ENCODE assay signal across 1 cellular context in genomic region chr3:30982676-30983075, GRCh38.
TF ChIP-seq lines count a peak whose summit lies in the region.

No MANE protein-coding gene starts in this region.

TF ChIP-seq in WTC11, 78 proteins besides CTCF, POLR2A, EP300 and RAD21 (continued from another document):
- TF ChIP-seq, protein P1, sequence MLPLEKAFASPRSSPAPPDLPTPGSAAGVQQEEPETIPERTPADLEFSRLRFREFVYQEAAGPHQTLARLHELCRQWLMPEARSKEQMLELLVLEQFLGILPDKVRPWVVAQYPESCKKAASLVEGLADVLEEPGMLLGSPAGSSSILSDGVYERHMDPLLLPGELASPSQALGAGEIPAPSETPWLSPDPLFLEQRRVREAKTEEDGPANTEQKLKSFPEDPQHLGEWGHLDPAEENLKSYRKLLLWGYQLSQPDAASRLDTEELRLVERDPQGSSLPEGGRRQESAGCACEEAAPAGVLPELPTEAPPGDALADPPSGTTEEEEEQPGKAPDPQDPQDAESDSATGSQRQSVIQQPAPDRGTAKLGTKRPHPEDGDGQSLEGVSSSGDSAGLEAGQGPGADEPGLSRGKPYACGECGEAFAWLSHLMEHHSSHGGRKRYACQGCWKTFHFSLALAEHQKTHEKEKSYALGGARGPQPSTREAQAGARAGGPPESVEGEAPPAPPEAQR (CRISPR knock-in tag; IDR thresholded peaks at IDR 0.05): no peak
- TF ChIP-seq PRDM15 (CRISPR knock-in tag; IDR thresholded peaks at IDR 0.05): no peak
- TF ChIP-seq NR3C1 (CRISPR knock-in tag; conservative IDR thresholded peaks at IDR 0.05; ENCODE audit: low read depth): no peak
- TF ChIP-seq ZNF416 (CRISPR knock-in tag; IDR thresholded peaks at IDR 0.05): no peak
- TF ChIP-seq, protein P2, sequence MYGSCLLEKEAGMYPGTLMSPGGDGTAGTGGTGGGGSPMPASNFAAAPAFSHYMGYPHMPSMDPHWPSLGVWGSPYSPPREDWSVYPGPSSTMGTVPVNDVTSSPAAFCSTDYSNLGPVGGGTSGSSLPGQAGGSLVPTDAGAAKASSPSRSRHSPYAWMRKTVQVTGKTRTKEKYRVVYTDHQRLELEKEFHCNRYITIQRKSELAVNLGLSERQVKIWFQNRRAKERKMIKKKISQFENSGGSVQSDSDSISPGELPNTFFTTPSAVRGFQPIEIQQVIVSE (CRISPR knock-in tag; IDR thresholded peaks at IDR 0.05; ENCODE audit: borderline replicate concordance): no peak
- TF ChIP-seq ZNF423 (CRISPR knock-in tag; IDR thresholded peaks at IDR 0.05): no peak
- no peak for TF ChIP-seq NFATC4 (CRISPR knock-in tag; IDR thresholded peaks at IDR 0.05)
- TF ChIP-seq TP53 (CRISPR knock-in tag; IDR thresholded peaks at IDR 0.05): no peak
- TF ChIP-seq JUN (CRISPR knock-in tag; IDR thresholded peaks at IDR 0.05): no peak
- no peak for TF ChIP-seq HMGXB4 (CRISPR knock-in tag; IDR thresholded peaks at IDR 0.05)
- TF ChIP-seq MAX (CRISPR knock-in tag; IDR thresholded peaks at IDR 0.05): no peak
